9 cellular contexts compared by ENCODE assay signal in genomic region chr5:112930082-112930344, GRCh38. TPM values are rescaled to one million over a fixed set of nuclear protein-coding genes. Genes with fewer than 3 reads are reported as not detected.
DNase-seq lines count a peak whose midpoint lies in the region; ATAC-seq lines count a peak whose summit lies in the region.
"Had no signal": no experiment of that assay in that cellular context is flagged by ENCODE, and none has a peak within 500 bp of the region (broad histone marks: within the 10 kb centered on the region; RNA-seq: fewer than 3 reads in every experiment).

No MANE protein-coding gene starts in this region.

- H2BK15ac ChIP-seq in mesendoderm (replicated peaks; ENCODE audit: low read depth): no peak overlapping the region

- no peaks in the 10 kb centered on the region for H3K79me2 ChIP-seq in mesendoderm (ENCODE audit: control insufficient read depth, insufficient read depth, low read length)

- peak; percentile 39 for ATAC-seq in HG03064 (IDR thresholded peaks at IDR 0.05; ENCODE audit: low read depth, unreplicated experiment)
- peak; percentile 51 for ATAC-seq in stimulated activated naive CD8-positive, alpha-beta T cell treated with anti-CD3 and anti-CD28 coated beads, Interleukin-15, amount 100 ng/mL, for 72 hours
- ATAC-seq: K562 had no signal

- H3K4me3 ChIP-seq in mesendoderm (ENCODE audit: low read length): no peak overlapping the region
- H3K4me3 ChIP-seq: K562 had no signal

- H4K5ac ChIP-seq in mesendoderm (ENCODE audit: low read length): no peak overlapping the region

- H2BK120ac ChIP-seq in mesendoderm (ENCODE audit: low read depth, low read length): no peak overlapping the region

- no peak overlapping the region for H2AK5ac ChIP-seq in mesendoderm (ENCODE audit: low read length)

- H3K4me1 ChIP-seq in mesendoderm (ENCODE audit: control insufficient read depth, low read depth, low read length): no peaks in the 10 kb centered on the region

- no peak overlapping the region for H3K18ac ChIP-seq in mesendoderm (ENCODE audit: low read length)

- no peaks in the 10 kb centered on the region for H3K36me3 ChIP-seq in mesendoderm (ENCODE audit: control insufficient read depth, insufficient read depth, low read length)

- no CpG with 5 or more reads among the region's 1 CpG for WGBS in mesendoderm (ENCODE audit: extremely low coverage, insufficient coverage, low lambda C conversion rate)

- no peak overlapping the region for H3K56ac ChIP-seq in mesendoderm (ENCODE audit: low read length)

- no peak overlapping the region for H3K4ac ChIP-seq in mesendoderm (ENCODE audit: low read depth, low read length)

- H3K23ac ChIP-seq in mesendoderm (ENCODE audit: low read length): no peak overlapping the region

- no peak overlapping the region for H3K27ac Mint-ChIP-seq in stimulated activated naive CD8-positive, alpha-beta T cell treated with anti-CD3 and anti-CD28 coated beads, Interleukin-15, amount 100 ng/mL, for 72 hours

- peak in 4 of 6 experiments; percentile 7 to 79 (median 75) for DNase-seq in stimulated activated naive CD4-positive, alpha-beta T cell (lab: John Stamatoyannopoulos, UW)
- DNase-seq in stimulated activated naive CD4-positive, alpha-beta T cell treated with Interleukin-2 at 50 U/mL for 16 hours (lab: John Stamatoyannopoulos, UW): no peak
- DNase-seq in SKM-1 treated with dmso at 0.1 percent for 144 hours (lab: John Stamatoyannopoulos, UW; ENCODE audit: unreplicated experiment) (peak; percentile 79), mesendoderm (no peak), islet precursor cell (no peak)
- no peak for DNase-seq in stimulated activated naive CD8-positive, alpha-beta T cell treated with anti-CD3 and anti-CD28 coated beads, Interleukin-15, amount 100 ng/mL, for 72 hours
- DNase-seq in stimulated activated CD4-positive, alpha-beta T cell treated with anti-CD3 and anti-CD28 coated beads, Interleukin-4, amount 100 ng/mL, for 1 hour: no peak

- H3K4me3 Mint-ChIP-seq in stimulated activated naive CD8-positive, alpha-beta T cell treated with anti-CD3 and anti-CD28 coated beads, Interleukin-15, amount 100 ng/mL, for 72 hours: peak overlapping the region; percentile 14 to 69

- peaks cover 48% of the 10 kb centered on the region for H3K4me1 Mint-ChIP-seq in stimulated activated naive CD8-positive, alpha-beta T cell treated with anti-CD3 and anti-CD28 coated beads, Interleukin-15, amount 100 ng/mL, for 72 hours

- no peak overlapping the region for H2BK5ac ChIP-seq in mesendoderm (ENCODE audit: low read length)

- no peak overlapping the region for H3K9ac ChIP-seq in mesendoderm (ENCODE audit: low read length)

- no peaks in the 10 kb centered on the region for H3K27me3 Mint-ChIP-seq in stimulated activated naive CD8-positive, alpha-beta T cell treated with anti-CD3 and anti-CD28 coated beads, Interleukin-15, amount 100 ng/mL, for 72 hours

- H3K27me3 ChIP-seq in mesendoderm (ENCODE audit: insufficient read depth, low read length, poor library complexity): no peaks in the 10 kb centered on the region

- no peak overlapping the region for H3K4me2 ChIP-seq in mesendoderm (ENCODE audit: low read length)

- H3K79me1 ChIP-seq in mesendoderm (ENCODE audit: low read length): no peaks in the 10 kb centered on the region

- H3K9me3 Mint-ChIP-seq in stimulated activated naive CD8-positive, alpha-beta T cell treated with anti-CD3 and anti-CD28 coated beads, Interleukin-15, amount 100 ng/mL, for 72 hours: peaks cover 4 to 10% of the 10 kb centered on the region in 2 donors

- no peak overlapping the region for H3K27ac ChIP-seq in mesendoderm (ENCODE audit: low read depth, low read length)

- H4K8ac ChIP-seq in mesendoderm (ENCODE audit: low read depth, low read length): no peak overlapping the region

RNA-seq across cellular contexts. Expression of gene REEP5, which starts 8.0 kb away (rescaled TPM):
- polyA plus RNA-seq in mesendoderm (2013, experiment 1 of 2): 36.5 TPM
- polyA plus RNA-seq in mesendoderm (2013, experiment 2 of 2): 34.7 TPM

RNA-seq across cellular contexts. Expression of gene DCP2, which starts 46.6 kb away (rescaled TPM):
- 43.9 TPM for polyA plus RNA-seq in mesendoderm (2013, experiment 1 of 2)
- polyA plus RNA-seq in mesendoderm (2013, experiment 2 of 2): 45.1 TPM

Comparison
In these comparisons a context has a peak if more than half of its experiments do, and no peak if none do; other contexts are left out.
1. DNase-seq: peak in stimulated activated naive CD4-positive, alpha-beta T cell (4 of 6) and SKM-1 treated with dmso at 0.1 percent for 144 hours (single experiment); none in stimulated activated naive CD4-positive, alpha-beta T cell treated with Interleukin-2 at 50 U/mL for 16 hours (single experiment), stimulated activated naive CD8-positive, alpha-beta T cell treated with anti-CD3 and anti-CD28 coated beads, Interleukin-15, amount 100 ng/mL, for 72 hours (0 of 2), stimulated activated CD4-positive, alpha-beta T cell treated with anti-CD3 and anti-CD28 coated beads, Interleukin-4, amount 100 ng/mL, for 1 hour (single experiment), mesendoderm (single experiment) and islet precursor cell (single experiment).